Comparison of ENCODE assay signal across 1 cellular context in the genomic region with DNA sequence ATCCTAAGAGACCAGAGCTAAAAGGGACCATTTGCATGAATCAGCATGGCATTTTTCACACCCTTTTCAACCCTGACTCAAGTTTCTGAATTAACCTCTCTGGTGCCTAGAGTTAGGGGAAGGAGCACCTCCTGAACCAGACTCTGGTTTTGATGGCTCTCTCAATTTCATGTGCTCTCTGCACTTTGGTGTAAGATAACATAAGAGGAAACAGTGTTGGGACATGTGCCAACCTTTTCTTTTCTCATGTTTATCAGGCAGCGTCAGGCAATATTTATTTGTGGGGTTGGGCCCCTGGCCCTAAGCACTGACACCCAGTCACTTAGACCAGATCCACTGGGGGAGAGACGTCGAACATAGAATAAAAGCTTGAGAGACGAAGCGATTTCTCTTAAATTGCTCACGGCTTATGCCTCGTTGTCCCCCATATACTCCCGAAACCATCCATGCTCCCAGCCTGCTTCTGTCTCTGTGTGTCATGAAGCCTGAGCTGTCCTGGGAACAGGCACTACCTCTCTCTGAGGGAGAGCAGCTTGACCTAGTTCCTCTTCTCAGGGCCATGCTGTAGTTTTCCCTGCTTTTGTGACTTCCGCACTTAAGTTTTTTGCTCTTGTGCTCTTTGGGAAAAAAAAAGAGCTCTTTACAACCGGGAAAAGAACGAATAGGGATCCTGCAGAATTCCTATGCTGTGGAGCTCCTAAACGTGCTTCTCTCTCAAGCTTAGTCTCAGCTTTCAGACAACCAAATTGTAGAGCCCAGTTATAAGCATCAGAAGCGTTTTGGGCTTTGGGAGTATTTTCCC.
TF ChIP-seq lines count a peak whose summit lies in the region.

No MANE protein-coding gene starts in this region.

TF ChIP-seq in K562, 482 proteins besides CTCF, POLR2A, EP300 and RAD21 (continued from another document and continues in another):
- no peak for TF ChIP-seq SMC3 (conservative IDR thresholded peaks at IDR 0.05; ENCODE audit: insufficient read depth, low read depth, low read length)
- no peak for TF ChIP-seq ZNF384 (IDR thresholded peaks at IDR 0.05; ENCODE audit: low read depth, low read length)
- no peak for TF ChIP-seq PRPF4 (IDR thresholded peaks at IDR 0.05; ENCODE audit: insufficient read depth, low read depth, low read length, poor library complexity, severe bottlenecking)
- peak; percentile 68; the same call in 1 of the 2 replicates for TF ChIP-seq KLF16 (IDR thresholded peaks at IDR 0.05)
- TF ChIP-seq, protein P1, sequence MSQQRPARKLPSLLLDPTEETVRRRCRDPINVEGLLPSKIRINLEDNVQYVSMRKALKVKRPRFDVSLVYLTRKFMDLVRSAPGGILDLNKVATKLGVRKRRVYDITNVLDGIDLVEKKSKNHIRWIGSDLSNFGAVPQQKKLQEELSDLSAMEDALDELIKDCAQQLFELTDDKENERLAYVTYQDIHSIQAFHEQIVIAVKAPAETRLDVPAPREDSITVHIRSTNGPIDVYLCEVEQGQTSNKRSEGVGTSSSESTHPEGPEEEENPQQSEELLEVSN (IDR thresholded peaks at IDR 0.05; ENCODE audit: borderline replicate concordance in 1 of 2, extremely low read depth in 1 of 2, insufficient read depth in 1 of 2, insufficient read length in 1 of 2, low read depth in 1 of 2, low read length in 1 of 2, poor library complexity in 1 of 2, severe bottlenecking in 1 of 2): peak in 1 of 2 experiments; percentile 32
- TF ChIP-seq FIP1L1 (IDR thresholded peaks at IDR 0.05; ENCODE audit: low read depth, low read length, poor library complexity, severe bottlenecking): no peak
- TF ChIP-seq, protein P2, sequence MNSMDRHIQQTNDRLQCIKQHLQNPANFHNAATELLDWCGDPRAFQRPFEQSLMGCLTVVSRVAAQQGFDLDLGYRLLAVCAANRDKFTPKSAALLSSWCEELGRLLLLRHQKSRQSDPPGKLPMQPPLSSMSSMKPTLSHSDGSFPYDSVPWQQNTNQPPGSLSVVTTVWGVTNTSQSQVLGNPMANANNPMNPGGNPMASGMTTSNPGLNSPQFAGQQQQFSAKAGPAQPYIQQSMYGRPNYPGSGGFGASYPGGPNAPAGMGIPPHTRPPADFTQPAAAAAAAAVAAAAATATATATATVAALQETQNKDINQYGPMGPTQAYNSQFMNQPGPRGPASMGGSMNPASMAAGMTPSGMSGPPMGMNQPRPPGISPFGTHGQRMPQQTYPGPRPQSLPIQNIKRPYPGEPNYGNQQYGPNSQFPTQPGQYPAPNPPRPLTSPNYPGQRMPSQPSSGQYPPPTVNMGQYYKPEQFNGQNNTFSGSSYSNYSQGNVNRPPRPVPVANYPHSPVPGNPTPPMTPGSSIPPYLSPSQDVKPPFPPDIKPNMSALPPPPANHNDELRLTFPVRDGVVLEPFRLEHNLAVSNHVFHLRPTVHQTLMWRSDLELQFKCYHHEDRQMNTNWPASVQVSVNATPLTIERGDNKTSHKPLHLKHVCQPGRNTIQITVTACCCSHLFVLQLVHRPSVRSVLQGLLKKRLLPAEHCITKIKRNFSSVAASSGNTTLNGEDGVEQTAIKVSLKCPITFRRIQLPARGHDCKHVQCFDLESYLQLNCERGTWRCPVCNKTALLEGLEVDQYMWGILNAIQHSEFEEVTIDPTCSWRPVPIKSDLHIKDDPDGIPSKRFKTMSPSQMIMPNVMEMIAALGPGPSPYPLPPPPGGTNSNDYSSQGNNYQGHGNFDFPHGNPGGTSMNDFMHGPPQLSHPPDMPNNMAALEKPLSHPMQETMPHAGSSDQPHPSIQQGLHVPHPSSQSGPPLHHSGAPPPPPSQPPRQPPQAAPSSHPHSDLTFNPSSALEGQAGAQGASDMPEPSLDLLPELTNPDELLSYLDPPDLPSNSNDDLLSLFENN (IDR thresholded peaks at IDR 0.05; ENCODE audit: low read depth in 2 of 2, low read length in 2 of 2): 0 out of 4 replicates have a peak, but pooled peaks of 1 of the 2 experiments have one; percentile 38
- TF ChIP-seq, protein P3, sequence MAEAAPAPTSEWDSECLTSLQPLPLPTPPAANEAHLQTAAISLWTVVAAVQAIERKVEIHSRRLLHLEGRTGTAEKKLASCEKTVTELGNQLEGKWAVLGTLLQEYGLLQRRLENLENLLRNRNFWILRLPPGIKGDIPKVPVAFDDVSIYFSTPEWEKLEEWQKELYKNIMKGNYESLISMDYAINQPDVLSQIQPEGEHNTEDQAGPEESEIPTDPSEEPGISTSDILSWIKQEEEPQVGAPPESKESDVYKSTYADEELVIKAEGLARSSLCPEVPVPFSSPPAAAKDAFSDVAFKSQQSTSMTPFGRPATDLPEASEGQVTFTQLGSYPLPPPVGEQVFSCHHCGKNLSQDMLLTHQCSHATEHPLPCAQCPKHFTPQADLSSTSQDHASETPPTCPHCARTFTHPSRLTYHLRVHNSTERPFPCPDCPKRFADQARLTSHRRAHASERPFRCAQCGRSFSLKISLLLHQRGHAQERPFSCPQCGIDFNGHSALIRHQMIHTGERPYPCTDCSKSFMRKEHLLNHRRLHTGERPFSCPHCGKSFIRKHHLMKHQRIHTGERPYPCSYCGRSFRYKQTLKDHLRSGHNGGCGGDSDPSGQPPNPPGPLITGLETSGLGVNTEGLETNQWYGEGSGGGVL (CRISPR knock-in tag; IDR thresholded peaks at IDR 0.05): no peak
- TF ChIP-seq CBX3 (IDR thresholded peaks at IDR 0.05; ENCODE audit: borderline replicate concordance in 1 of 2, low read length in 2 of 2): no peak
- TF ChIP-seq TRIM24 (IDR thresholded peaks at IDR 0.05): no peak
- TF ChIP-seq, protein P4, sequence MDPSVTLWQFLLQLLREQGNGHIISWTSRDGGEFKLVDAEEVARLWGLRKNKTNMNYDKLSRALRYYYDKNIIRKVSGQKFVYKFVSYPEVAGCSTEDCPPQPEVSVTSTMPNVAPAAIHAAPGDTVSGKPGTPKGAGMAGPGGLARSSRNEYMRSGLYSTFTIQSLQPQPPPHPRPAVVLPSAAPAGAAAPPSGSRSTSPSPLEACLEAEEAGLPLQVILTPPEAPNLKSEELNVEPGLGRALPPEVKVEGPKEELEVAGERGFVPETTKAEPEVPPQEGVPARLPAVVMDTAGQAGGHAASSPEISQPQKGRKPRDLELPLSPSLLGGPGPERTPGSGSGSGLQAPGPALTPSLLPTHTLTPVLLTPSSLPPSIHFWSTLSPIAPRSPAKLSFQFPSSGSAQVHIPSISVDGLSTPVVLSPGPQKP (CRISPR knock-in tag; IDR thresholded peaks at IDR 0.05): no peak
- no peak for TF ChIP-seq NBN (IDR thresholded peaks at IDR 0.05; ENCODE audit: low read depth)
- TF ChIP-seq, protein P5, sequence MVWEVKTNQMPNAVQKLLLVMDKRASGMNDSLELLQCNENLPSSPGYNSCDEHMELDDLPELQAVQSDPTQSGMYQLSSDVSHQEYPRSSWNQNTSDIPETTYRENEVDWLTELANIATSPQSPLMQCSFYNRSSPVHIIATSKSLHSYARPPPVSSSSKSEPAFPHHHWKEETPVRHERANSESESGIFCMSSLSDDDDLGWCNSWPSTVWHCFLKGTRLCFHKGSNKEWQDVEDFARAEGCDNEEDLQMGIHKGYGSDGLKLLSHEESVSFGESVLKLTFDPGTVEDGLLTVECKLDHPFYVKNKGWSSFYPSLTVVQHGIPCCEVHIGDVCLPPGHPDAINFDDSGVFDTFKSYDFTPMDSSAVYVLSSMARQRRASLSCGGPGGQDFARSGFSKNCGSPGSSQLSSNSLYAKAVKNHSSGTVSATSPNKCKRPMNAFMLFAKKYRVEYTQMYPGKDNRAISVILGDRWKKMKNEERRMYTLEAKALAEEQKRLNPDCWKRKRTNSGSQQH (CRISPR knock-in tag; IDR thresholded peaks at IDR 0.05): no peak
- peak; percentile 72; the same call in 1 of the 2 replicates for TF ChIP-seq SPI1 (IDR thresholded peaks at IDR 0.05; ENCODE audit: borderline replicate concordance, low read depth, low read length)
- TF ChIP-seq ZNF197 (CRISPR knock-in tag; IDR thresholded peaks at IDR 0.05; ENCODE audit: low read depth): no peak
- TF ChIP-seq, protein P6, sequence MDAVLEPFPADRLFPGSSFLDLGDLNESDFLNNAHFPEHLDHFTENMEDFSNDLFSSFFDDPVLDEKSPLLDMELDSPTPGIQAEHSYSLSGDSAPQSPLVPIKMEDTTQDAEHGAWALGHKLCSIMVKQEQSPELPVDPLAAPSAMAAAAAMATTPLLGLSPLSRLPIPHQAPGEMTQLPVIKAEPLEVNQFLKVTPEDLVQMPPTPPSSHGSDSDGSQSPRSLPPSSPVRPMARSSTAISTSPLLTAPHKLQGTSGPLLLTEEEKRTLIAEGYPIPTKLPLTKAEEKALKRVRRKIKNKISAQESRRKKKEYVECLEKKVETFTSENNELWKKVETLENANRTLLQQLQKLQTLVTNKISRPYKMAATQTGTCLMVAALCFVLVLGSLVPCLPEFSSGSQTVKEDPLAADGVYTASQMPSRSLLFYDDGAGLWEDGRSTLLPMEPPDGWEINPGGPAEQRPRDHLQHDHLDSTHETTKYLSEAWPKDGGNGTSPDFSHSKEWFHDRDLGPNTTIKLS (IDR thresholded peaks at IDR 0.05; ENCODE audit: borderline replicate concordance, low read depth): no peak
- peak; percentile 20 to 49; a peak in 2 of 4 replicates for TF ChIP-seq FOXK2 (conservative IDR thresholded peaks at IDR 0.05 in 1 of 2, IDR thresholded peaks at IDR 0.05 in 1 of 2; ENCODE audit: low read depth in 2 of 2)
- TF ChIP-seq SRSF9 (IDR thresholded peaks at IDR 0.05; ENCODE audit: borderline replicate concordance, low read depth, low read length): no peak
- peak; percentile 66 for TF ChIP-seq MTA2 (IDR thresholded peaks at IDR 0.05; ENCODE audit: low read depth)
- TF ChIP-seq ZNF431 (CRISPR knock-in tag; IDR thresholded peaks at IDR 0.05): peak; percentile 19; the same call in 1 of the 2 replicates
- no peak for TF ChIP-seq MED1 (CRISPR knock-in tag; IDR thresholded peaks at IDR 0.05; ENCODE audit: borderline replicate concordance)
- peak; percentile 58; the same call in 1 of the 2 replicates for TF ChIP-seq ZNF589 (CRISPR knock-in tag; IDR thresholded peaks at IDR 0.05; ENCODE audit: low read depth)
- no peak for TF ChIP-seq GTF2F1 (IDR thresholded peaks at IDR 0.05; ENCODE audit: low read depth, low read length)
- TF ChIP-seq ZNF140 (CRISPR knock-in tag; IDR thresholded peaks at IDR 0.05): no peak
- no peak for TF ChIP-seq ZBTB8A (IDR thresholded peaks at IDR 0.05; ENCODE audit: partially characterized antibody)
- TF ChIP-seq KDM1A (IDR thresholded peaks at IDR 0.05): peak in 1 of 2 experiments; percentile 29; a peak in 1 of 4 replicates
- TF ChIP-seq, protein P7, sequence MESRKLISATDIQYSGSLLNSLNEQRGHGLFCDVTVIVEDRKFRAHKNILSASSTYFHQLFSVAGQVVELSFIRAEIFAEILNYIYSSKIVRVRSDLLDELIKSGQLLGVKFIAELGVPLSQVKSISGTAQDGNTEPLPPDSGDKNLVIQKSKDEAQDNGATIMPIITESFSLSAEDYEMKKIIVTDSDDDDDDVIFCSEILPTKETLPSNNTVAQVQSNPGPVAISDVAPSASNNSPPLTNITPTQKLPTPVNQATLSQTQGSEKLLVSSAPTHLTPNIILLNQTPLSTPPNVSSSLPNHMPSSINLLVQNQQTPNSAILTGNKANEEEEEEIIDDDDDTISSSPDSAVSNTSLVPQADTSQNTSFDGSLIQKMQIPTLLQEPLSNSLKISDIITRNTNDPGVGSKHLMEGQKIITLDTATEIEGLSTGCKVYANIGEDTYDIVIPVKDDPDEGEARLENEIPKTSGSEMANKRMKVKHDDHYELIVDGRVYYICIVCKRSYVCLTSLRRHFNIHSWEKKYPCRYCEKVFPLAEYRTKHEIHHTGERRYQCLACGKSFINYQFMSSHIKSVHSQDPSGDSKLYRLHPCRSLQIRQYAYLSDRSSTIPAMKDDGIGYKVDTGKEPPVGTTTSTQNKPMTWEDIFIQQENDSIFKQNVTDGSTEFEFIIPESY (CRISPR knock-in tag; IDR thresholded peaks at IDR 0.05): no peak
- TF ChIP-seq SMAD1 (IDR thresholded peaks at IDR 0.05; ENCODE audit: low read depth, low read length, partially characterized antibody): peak; percentile 24
- TF ChIP-seq, protein P8, sequence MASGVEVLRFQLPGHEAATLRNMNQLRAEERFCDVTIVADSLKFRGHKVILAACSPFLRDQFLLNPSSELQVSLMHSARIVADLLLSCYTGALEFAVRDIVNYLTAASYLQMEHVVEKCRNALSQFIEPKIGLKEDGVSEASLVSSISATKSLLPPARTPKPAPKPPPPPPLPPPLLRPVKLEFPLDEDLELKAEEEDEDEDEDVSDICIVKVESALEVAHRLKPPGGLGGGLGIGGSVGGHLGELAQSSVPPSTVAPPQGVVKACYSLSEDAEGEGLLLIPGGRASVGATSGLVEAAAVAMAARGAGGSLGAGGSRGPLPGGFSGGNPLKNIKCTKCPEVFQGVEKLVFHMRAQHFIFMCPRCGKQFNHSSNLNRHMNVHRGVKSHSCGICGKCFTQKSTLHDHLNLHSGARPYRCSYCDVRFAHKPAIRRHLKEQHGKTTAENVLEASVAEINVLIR (CRISPR knock-in tag; IDR thresholded peaks at IDR 0.05): no peak; the same call in 1 of the 2 replicates
- no peak for TF ChIP-seq ZNF24 (IDR thresholded peaks at IDR 0.05)
- TF ChIP-seq TCFL5 (CRISPR knock-in tag; conservative IDR thresholded peaks at IDR 0.05): no peak
- no peak for TF ChIP-seq NUFIP1 (IDR thresholded peaks at IDR 0.05; ENCODE audit: partially characterized antibody)
- no peak for TF ChIP-seq NR3C1 (CRISPR knock-in tag; IDR thresholded peaks at IDR 0.05)
- TF ChIP-seq ZC3H11A (IDR thresholded peaks at IDR 0.05; ENCODE audit: low read depth, low read length): no peak
- TF ChIP-seq, protein P9, sequence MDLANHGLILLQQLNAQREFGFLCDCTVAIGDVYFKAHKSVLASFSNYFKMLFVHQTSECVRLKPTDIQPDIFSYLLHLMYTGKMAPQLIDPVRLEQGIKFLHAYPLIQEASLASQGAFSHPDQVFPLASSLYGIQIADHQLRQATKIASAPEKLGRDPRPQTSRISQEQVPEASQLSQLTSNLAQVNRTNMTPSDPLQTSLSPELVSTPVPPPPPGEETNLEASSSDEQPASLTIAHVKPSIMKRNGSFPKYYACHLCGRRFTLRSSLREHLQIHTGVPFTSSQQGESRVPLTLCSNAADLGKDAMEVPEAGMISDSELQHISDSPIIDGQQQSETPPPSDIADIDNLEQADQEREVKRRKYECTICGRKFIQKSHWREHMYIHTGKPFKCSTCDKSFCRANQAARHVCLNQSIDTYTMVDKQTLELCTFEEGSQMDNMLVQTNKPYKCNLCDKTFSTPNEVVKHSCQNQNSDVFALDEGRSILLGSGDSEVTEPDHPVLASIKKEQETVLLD (IDR thresholded peaks at IDR 0.05): peak; percentile 26; the same call in 1 of the 2 replicates
- TF ChIP-seq MECOM (CRISPR knock-in tag; IDR thresholded peaks at IDR 0.05): no peak
- TF ChIP-seq, protein P10, sequence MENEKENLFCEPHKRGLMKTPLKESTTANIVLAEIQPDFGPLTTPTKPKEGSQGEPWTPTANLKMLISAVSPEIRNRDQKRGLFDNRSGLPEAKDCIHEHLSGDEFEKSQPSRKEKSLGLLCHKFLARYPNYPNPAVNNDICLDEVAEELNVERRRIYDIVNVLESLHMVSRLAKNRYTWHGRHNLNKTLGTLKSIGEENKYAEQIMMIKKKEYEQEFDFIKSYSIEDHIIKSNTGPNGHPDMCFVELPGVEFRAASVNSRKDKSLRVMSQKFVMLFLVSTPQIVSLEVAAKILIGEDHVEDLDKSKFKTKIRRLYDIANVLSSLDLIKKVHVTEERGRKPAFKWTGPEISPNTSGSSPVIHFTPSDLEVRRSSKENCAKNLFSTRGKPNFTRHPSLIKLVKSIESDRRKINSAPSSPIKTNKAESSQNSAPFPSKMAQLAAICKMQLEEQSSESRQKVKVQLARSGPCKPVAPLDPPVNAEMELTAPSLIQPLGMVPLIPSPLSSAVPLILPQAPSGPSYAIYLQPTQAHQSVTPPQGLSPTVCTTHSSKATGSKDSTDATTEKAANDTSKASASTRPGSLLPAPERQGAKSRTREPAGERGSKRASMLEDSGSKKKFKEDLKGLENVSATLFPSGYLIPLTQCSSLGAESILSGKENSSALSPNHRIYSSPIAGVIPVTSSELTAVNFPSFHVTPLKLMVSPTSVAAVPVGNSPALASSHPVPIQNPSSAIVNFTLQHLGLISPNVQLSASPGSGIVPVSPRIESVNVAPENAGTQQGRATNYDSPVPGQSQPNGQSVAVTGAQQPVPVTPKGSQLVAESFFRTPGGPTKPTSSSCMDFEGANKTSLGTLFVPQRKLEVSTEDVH (IDR thresholded peaks at IDR 0.05; ENCODE audit: low read depth, partially characterized antibody): no peak
- TF ChIP-seq ZNF79 (CRISPR knock-in tag; IDR thresholded peaks at IDR 0.05; ENCODE audit: low read depth): no peak
